ENCODE assay signal across 21 cellular contexts in genomic region chr7:106615808-106616691, GRCh38.
"Had no signal": no experiment of that assay in that cellular context is flagged by ENCODE, and none has a peak within 500 bp of the region (broad histone marks: within the 10 kb centered on the region; RNA-seq: fewer than 3 reads in every experiment).

No MANE protein-coding gene starts in this region.

- H3K36me3 ChIP-seq: breast epithelium, esophagus muscularis mucosa, left ventricle myocardium inferior, sigmoid colon, spleen, upper lobe of right lung, WERI-Rb-1 had no signal

- DNase-seq: activated CD4-positive, alpha-beta T cell treated with anti-CD3 and anti-CD28 coated beads for 1 hour; activated CD8-positive, alpha-beta memory T cell treated with anti-CD3 and anti-CD28 coated beads for 24 hours; activated effector memory CD4-positive, alpha-beta T cell treated with anti-CD3 and anti-CD28 coated beads, Interleukin-2, amount 50 U/mL, for 16 hours; activated naive CD4-positive, alpha-beta T cell treated with anti-CD3 and anti-CD28 coated beads, Interleukin-2, amount 50 U/mL, for 16 hours; activated T-cell treated with anti-CD3 and anti-CD28 coated beads, Interleukin-2, amount 50 U/mL, for 72 hours; effector memory CD4-positive, alpha-beta T cell; immature natural killer cell; kidney glomerular epithelial cell; left ventricle myocardium inferior; sigmoid colon; spleen; stimulated activated CD4-positive, alpha-beta T cell treated with anti-CD3 and anti-CD28 coated beads, Interleukin-4, amount 100 ng/mL, for 4 hours; T-helper 1 cell; T1000; upper lobe of right lung; WERI-Rb-1 had no signal

- FAIRE-seq: astrocyte, endothelial cell of umbilical vein had no signal

- H3K4me1 ChIP-seq: breast epithelium, upper lobe of right lung had no signal

- H3K27me3 ChIP-seq: breast epithelium, esophagus muscularis mucosa, sigmoid colon, spleen, upper lobe of right lung had no signal

- H3K27ac ChIP-seq: breast epithelium, esophagus muscularis mucosa, left ventricle myocardium inferior, upper lobe of right lung, WERI-Rb-1 had no signal

- H3K4me3 ChIP-seq: breast epithelium, esophagus muscularis mucosa, left ventricle myocardium inferior, sigmoid colon, spleen, upper lobe of right lung had no signal

- H3K9me3 ChIP-seq: breast epithelium had no signal

- ATAC-seq: stimulated activated memory B cell treated with anti-CD40 and anti-IgM and Interleukin-4, amounts not matched to agents 10 μg/mL and 1 μg/mL and 100 μg/mL, for 72 hours; upper lobe of right lung had no signal
